Comparison of ENCODE assay signal across 9 cellular contexts in the genomic region with DNA sequence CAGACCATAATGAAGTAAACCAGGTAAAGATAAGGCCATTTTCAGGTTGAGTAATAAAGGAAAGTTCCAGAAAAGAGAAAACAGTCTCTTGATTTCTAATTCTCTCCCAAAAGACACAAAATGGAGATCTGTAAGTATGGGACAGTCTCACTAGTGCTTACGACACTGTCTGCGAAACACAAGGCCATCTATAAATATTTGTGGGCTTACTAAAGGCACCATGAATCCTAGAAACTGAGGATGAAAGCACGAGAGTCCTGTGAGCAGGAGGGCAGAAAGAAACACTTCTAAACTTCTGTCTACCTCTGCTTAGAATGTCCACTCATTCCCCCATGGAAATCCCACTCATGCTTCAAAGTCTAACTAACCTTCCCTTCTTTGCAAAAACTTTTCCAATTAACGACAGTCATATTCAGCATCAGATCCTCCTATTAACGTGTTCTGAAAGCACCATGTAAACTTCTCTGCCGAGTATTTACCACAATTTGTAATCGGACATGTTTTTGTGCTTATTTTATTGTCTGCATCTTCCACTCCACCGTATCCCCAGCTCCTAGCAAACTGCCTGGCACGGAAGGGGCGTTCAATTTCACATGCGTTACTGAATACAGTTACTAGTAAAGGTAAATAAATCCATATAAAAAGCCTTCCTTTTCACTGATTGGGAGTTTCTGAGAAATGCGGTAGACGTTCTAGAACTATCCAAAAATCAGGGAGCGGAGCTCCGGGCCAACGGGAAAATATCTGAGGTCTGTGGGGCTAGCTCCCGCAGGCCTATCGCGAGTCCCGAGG. TPM values are rescaled to one million over a fixed set of nuclear protein-coding genes. Genes with fewer than 3 reads are reported as not detected.
DNase-seq lines count a peak whose midpoint lies in the region; ATAC-seq, FAIRE-seq and TF ChIP-seq lines count a peak whose summit lies in the region.
"Had no signal": no experiment of that assay in that cellular context is flagged by ENCODE, and none has a peak within 500 bp of the region (broad histone marks: within the 10 kb centered on the region; RNA-seq: fewer than 3 reads in every experiment).

No MANE protein-coding gene starts in this region.

- in situ Hi-C loops in GM12878 (cut with MboI): no loop called here

- peaks cover 17% of the 10 kb centered on the region for H3K4me1 Mint-ChIP-seq in nephron progenitor cell

- intact Hi-C loops in GM12878 (cut with micrococcal nuclease; ENCODE audit: unreplicated experiment): no loop called here

- H3K36me3 ChIP-seq in GM12878 (ENCODE audit: control insufficient read depth in 2 of 2, insufficient read depth in 2 of 2, low read length in 1 of 2): 0 out of 4 replicates have a peak, but pooled peaks cover 0 to 4% of the 10 kb centered on the region in 2 experiments
- H3K36me3 ChIP-seq in lung (ENCODE audit: control insufficient read depth in 2 of 2, insufficient read depth in 2 of 2, low read length in 2 of 2): peaks cover 2 to 4% of the 10 kb centered on the region in 2 donors

- peak overlapping the region; percentile 80 for H3K9ac ChIP-seq in GM12878 (ENCODE audit: control insufficient read depth, insufficient read depth, low read length)

- peaks cover 14% of the 10 kb centered on the region for H3K79me2 ChIP-seq in GM12878 (ENCODE audit: control insufficient read depth, insufficient read depth, low read length)

- H3K27me3 Mint-ChIP-seq in nephron progenitor cell (ENCODE audit: low read depth, poor library complexity): peaks cover 13% of the 10 kb centered on the region
- H3K27me3 Mint-ChIP-seq: stimulated activated naive CD8-positive, alpha-beta T cell treated with anti-CD3 and anti-CD28 coated beads, Interleukin-15, amount 100 ng/mL, for 72 hours had no signal

- ATAC-seq in HG03280 (IDR thresholded peaks at IDR 0.05; ENCODE audit: unreplicated experiment) (peak; percentile 5), GM12878 (peak; percentile 1; the same call in 1 of the 3 replicates), lung (ENCODE audit: insufficient read depth, low FRiP score) (no peak), HG03025 (IDR thresholded peaks at IDR 0.05; ENCODE audit: low FRiP score, unreplicated experiment) (no peak), left lobe of liver (no peak)

- RAD21 ChIA-PET in GM12878 (lab: Charles Lee; ENCODE audit: unreplicated experiment): no interaction called here

- H3K4me2 ChIP-seq in GM12878 (ENCODE audit: control insufficient read depth, insufficient read depth): peak overlapping the region; percentile 35; the same call in 1 of the 2 replicates

- H3K4me3 ChIP-seq in GM12864 (ENCODE audit: low read depth, low read length): peak overlapping the region; percentile 86
- H3K4me3 ChIP-seq in GM12878: peak overlapping the region; percentile 77
- peak overlapping the region; percentile 66 for H3K4me3 ChIP-seq in lung

- TSS peak; percentile 89 for BruUV-seq in GM12878 (replicated peaks; lab: Mats Ljungman, UMichigan)

- H3K4me1 ChIP-seq in GM12878 (ENCODE audit: control insufficient read depth, insufficient read depth, low read length) (no peaks in the 10 kb centered on the region), lung (ENCODE audit: control insufficient read depth in 2 of 2, insufficient read depth in 2 of 2, low read length in 2 of 2) (no peaks in the 10 kb centered on the region)

- no peak for TF ChIP-seq CTCF in GM12864 (IDR thresholded peaks at IDR 0.05; ENCODE audit: low read depth, low read length, missing control alignments)
- no peak for TF ChIP-seq CTCF in GM12878 (IDR thresholded peaks at IDR 0.05 in 2 of 3, conservative IDR thresholded peaks at IDR 0.05 in 1 of 3; ENCODE audit: control insufficient read depth in 2 of 3, extremely low read depth in 1 of 3, insufficient read depth in 1 of 3, low read depth in 3 of 3, low read length in 3 of 3)
- TF ChIP-seq CTCF in lung (IDR thresholded peaks at IDR 0.05; ENCODE audit: control extremely low read depth, extremely low read depth): no peak
- no peak for TF ChIP-seq CTCF in nephron progenitor cell (IDR thresholded peaks at IDR 0.05)

- no peak for TF ChIP-seq RAD21 in GM12878 (IDR thresholded peaks at IDR 0.05; ENCODE audit: insufficient read depth, low read depth, low read length)

- H3K9me3 ChIP-seq in GM12878 (replicated peaks; ENCODE audit: control insufficient read depth, insufficient read depth, low read length) (no peaks in the 10 kb centered on the region; the same call in 2 of the 3 replicates), lung (ENCODE audit: control insufficient read depth in 2 of 2, insufficient read depth in 1 of 2, low read length in 1 of 2) (no peaks in the 10 kb centered on the region)

- TF ChIP-seq POLR2A in GM12878 (IDR thresholded peaks at IDR 0.05; ENCODE audit: low read depth, low read length): no peak

- DNase-seq in GM12864 (ENCODE audit: low read depth): no peak
- DNase-seq in GM12878 (ENCODE audit: low read depth, low spot score): no peak
- DNase-seq in lung (ENCODE audit: low spot score): no peak
- no peak for DNase-seq in activated CD4-positive, alpha-beta T cell treated with anti-CD3 and anti-CD28 coated beads, Interleukin-2, amount 50 U/mL, for 48 hours
- DNase-seq in left lobe of liver (ENCODE audit: low spot score): no peak
- DNase-seq in nephron progenitor cell: no peak

- no peaks in the 10 kb centered on the region for H4K20me1 ChIP-seq in GM12878 (ENCODE audit: control insufficient read depth, insufficient read depth)

- POLR2A ChIA-PET in GM12878 (lab: Charles Lee): no interaction called here

- no peaks in the 10 kb centered on the region for H3K27me3 ChIP-seq in GM12878 (replicated peaks in 1 of 2; ENCODE audit: control insufficient read depth in 2 of 2, insufficient read depth in 2 of 2, low read length in 1 of 2)
- no peaks in the 10 kb centered on the region for H3K27me3 ChIP-seq in lung (ENCODE audit: control insufficient read depth, insufficient read depth)

- no peaks in the 10 kb centered on the region for H3K9me3 Mint-ChIP-seq in nephron progenitor cell
- H3K9me3 Mint-ChIP-seq: stimulated activated naive CD8-positive, alpha-beta T cell treated with anti-CD3 and anti-CD28 coated beads, Interleukin-15, amount 100 ng/mL, for 72 hours had no signal

- SMC1A ChIA-PET in GM12878 (lab: Charles Lee; ENCODE audit: uncharacterized antibody, unreplicated experiment): interaction anchor here (1.1 kb wide), 2 partner anchors 16 to 83 kb away, joined by 3 read pairs; no protein-coding TSS in a partner anchor

- no peak overlapping the region for H3K4me3 Mint-ChIP-seq in nephron progenitor cell

- peak overlapping the region; percentile 77 for H2AFZ ChIP-seq in GM12878 (ENCODE audit: control insufficient read depth, low read depth, low read length)

- CTCF ChIA-PET in GM12878 (lab: Yijun Ruan, JAX): interaction anchor here (1.1 to 1.6 kb wide), 2 partner anchors 48 to 49 kb away, joined by 3 to 4 read pairs; no protein-coding TSS in a partner anchor

- no peak for TF ChIP-seq EP300 in GM12878 (IDR thresholded peaks at IDR 0.05; ENCODE audit: borderline replicate concordance in 1 of 2, control insufficient read depth in 1 of 2, low read depth in 2 of 2, low read length in 2 of 2)

- no peak overlapping the region for H3K27ac Mint-ChIP-seq in nephron progenitor cell
- H3K27ac Mint-ChIP-seq: stimulated activated naive CD8-positive, alpha-beta T cell treated with anti-CD3 and anti-CD28 coated beads, Interleukin-15, amount 100 ng/mL, for 72 hours had no signal

- peak overlapping the region; percentile 66 for H3K27ac ChIP-seq in GM12878 (ENCODE audit: control insufficient read depth, insufficient read depth)
- peak overlapping the region; percentile 87 to 96 for H3K27ac ChIP-seq in lung (ENCODE audit: low read depth in 1 of 2, low read length in 1 of 2)

- 31% methylated on average over 20 of the region's 20 CpGs for WGBS in GM12878 (ENCODE audit: insufficient coverage, insufficient replicate concordance, low lambda C conversion rate, missing lambda C conversion rate)
- 2 to 33% methylated on average over 20 of the region's 20 CpGs for WGBS in lung, 2 donors

- peaks cover 25% of the 10 kb centered on the region for H3K36me3 Mint-ChIP-seq in nephron progenitor cell (ENCODE audit: low read depth)

- no peak for FAIRE-seq in GM12878 (lab: Jason Lieb, UNC)

RNA-seq across cellular contexts. Expression of gene PSMD10, which starts 0.7 kb away (rescaled TPM):
- total RNA-seq in GM12878 (2013; cell fraction: nucleolus; rRNA removed): 16.3 and 17.1 TPM in 2 replicates
- total RNA-seq in GM12878 (2014; rRNA removed) (50.3 and 60.4 TPM in 2 replicates), GM12878 (2014; rRNA removed; fragmentation: Illumina TruSeq; extraction: Trizol) (49.0 and 50.5 TPM in 2 replicates), GM12878 (2021) (46.9 and 47.4 TPM in 2 replicates), lung (10 to 100 TPM; 40.2 to 55.9 TPM), left lobe of liver (12.2 TPM)
- polyA plus RNA-seq in GM12878 (2011; ENCODE audit: low read depth): 57.2 TPM
- polyA plus RNA-seq in GM12878 (2011; rRNA removed) (113 and 162 TPM in 2 replicates), GM12878 (2014; fragmentation: Illumina TruSeq; extraction: Trizol) (62.7 and 76.9 TPM in 2 replicates), GM12878 (2014; fragmentation: Nextera tagmentation; extraction: Ambion mirVana) (100 to 1,000 TPM in 1 of 2 experiments, 10 to 100 TPM in 1; 95.4 to 152 TPM), GM12878 (2014; rRNA removed) (37.2 and 47.2 TPM in 2 replicates), GM12878 (2016; fragmentation: Nextera tagmentation; extraction: Ambion mirVana) (100 to 1,000 TPM in 1 of 2 experiments, 10 to 100 TPM in 1; 88.0 to 101 TPM), lung (10 to 100 TPM; 30.9 to 45.9 TPM)
- polyA plus RNA-seq in GM12878 (2011; cell fraction: cytosol; rRNA removed): 64.6 and 64.9 TPM in 2 replicates
- polyA plus RNA-seq in GM12878 (2011; cell fraction: nucleus; rRNA removed): 33.6 and 38.0 TPM in 2 replicates
- 49.4 and 50.7 TPM in 2 replicates for polyA plus RNA-seq in GM12878 (2012)
- 32.3 and 50.2 TPM in 2 replicates for polyA minus RNA-seq in GM12878 (2011; rRNA and poly(A)+ RNA removed)
- polyA minus RNA-seq in GM12878 (2011; cell fraction: cytosol; rRNA and poly(A)+ RNA removed): 11.1 and 14.5 TPM in 2 replicates
- polyA minus RNA-seq in GM12878 (2011; cell fraction: nucleus; rRNA and poly(A)+ RNA removed): 6.2 and 7.8 TPM in 2 replicates

RNA-seq across cellular contexts. Expression of gene ATG4A, which starts 0.9 kb away (rescaled TPM):
- total RNA-seq in GM12878 (2013; cell fraction: nucleolus; rRNA removed): 4.0 and 4.8 TPM in 2 replicates
- 9.1 and 12.9 TPM in 2 replicates for total RNA-seq in GM12878 (2014; rRNA removed)
- 15.1 and 16.0 TPM in 2 replicates for total RNA-seq in GM12878 (2014; rRNA removed; fragmentation: Illumina TruSeq; extraction: Trizol)
- 10.8 and 10.9 TPM in 2 replicates for total RNA-seq in GM12878 (2021)
- polyA plus RNA-seq in GM12878 (2011; ENCODE audit: low read depth): 8.3 TPM
- polyA plus RNA-seq in GM12878 (2011; rRNA removed): 17.3 and 26.0 TPM in 2 replicates
- polyA plus RNA-seq in GM12878 (2011; cell fraction: cytosol; rRNA removed): 7.9 and 9.5 TPM in 2 replicates
- polyA plus RNA-seq in GM12878 (2011; cell fraction: nucleus; rRNA removed): 13.9 and 15.6 TPM in 2 replicates
- 7.8 and 8.3 TPM in 2 replicates for polyA plus RNA-seq in GM12878 (2012)
- 20.4 and 22.0 TPM in 2 replicates for polyA plus RNA-seq in GM12878 (2014; fragmentation: Illumina TruSeq; extraction: Trizol)
- polyA plus RNA-seq in GM12878 (2014; fragmentation: Nextera tagmentation; extraction: Ambion mirVana): 10 to 100 TPM; 14.7 to 15.0 TPM
- polyA plus RNA-seq in GM12878 (2014; rRNA removed): 10.6 and 10.7 TPM in 2 replicates
- 10 to 100 TPM; 16.2 to 16.8 TPM for polyA plus RNA-seq in GM12878 (2016; fragmentation: Nextera tagmentation; extraction: Ambion mirVana)
- 9.0 and 11.1 TPM in 2 replicates for polyA minus RNA-seq in GM12878 (2011; rRNA and poly(A)+ RNA removed)
- polyA minus RNA-seq in GM12878 (2011; cell fraction: cytosol; rRNA and poly(A)+ RNA removed): 2.8 and 3.1 TPM in 2 replicates
- 4.9 and 5.8 TPM in 2 replicates for polyA minus RNA-seq in GM12878 (2011; cell fraction: nucleus; rRNA and poly(A)+ RNA removed)
- total RNA-seq in lung: 10 to 100 TPM; 14.1 to 14.9 TPM
- 10 to 100 TPM; 12.5 to 14.1 TPM for polyA plus RNA-seq in lung
- total RNA-seq in left lobe of liver: 12.1 TPM

RNA-seq across cellular contexts. Expression of gene VSIG1, which starts 45.8 kb away (rescaled TPM):
- total RNA-seq in GM12878 (2013; cell fraction: nucleolus; rRNA removed): not detected in 2 replicates
- not detected in 2 replicates for total RNA-seq in GM12878 (2014; rRNA removed)
- total RNA-seq in GM12878 (2014; rRNA removed; fragmentation: Illumina TruSeq; extraction: Trizol): 0.05 TPM in 1 of 2 replicates, not detected in the other
- total RNA-seq in GM12878 (2021): not detected in 2 replicates
- polyA plus RNA-seq in GM12878 (2011; ENCODE audit: low read depth): not detected
- polyA plus RNA-seq in GM12878 (2011; rRNA removed): 0.03 and 0.04 TPM in 2 replicates
- not detected in 2 replicates for polyA plus RNA-seq in GM12878 (2011; cell fraction: cytosol; rRNA removed)
- polyA plus RNA-seq in GM12878 (2011; cell fraction: nucleus; rRNA removed): not detected in 2 replicates
- 0.04 TPM in 1 of 2 replicates, not detected in the other for polyA plus RNA-seq in GM12878 (2012)
- polyA plus RNA-seq in GM12878 (2014; fragmentation: Illumina TruSeq; extraction: Trizol): 0.06 TPM in 1 of 2 replicates, not detected in the other
- polyA plus RNA-seq in GM12878 (2014; fragmentation: Nextera tagmentation; extraction: Ambion mirVana): not detected
- 0.08 TPM in 1 of 2 replicates, not detected in the other for polyA plus RNA-seq in GM12878 (2014; rRNA removed)
- not detected for polyA plus RNA-seq in GM12878 (2016; fragmentation: Nextera tagmentation; extraction: Ambion mirVana)
- 0.15 TPM in 1 of 2 replicates, not detected in the other for polyA minus RNA-seq in GM12878 (2011; rRNA and poly(A)+ RNA removed)
- not detected in 2 replicates for polyA minus RNA-seq in GM12878 (2011; cell fraction: cytosol; rRNA and poly(A)+ RNA removed)
- not detected in 2 replicates for polyA minus RNA-seq in GM12878 (2011; cell fraction: nucleus; rRNA and poly(A)+ RNA removed)
- total RNA-seq in lung: 1 to 10 TPM in 1 of 2 donors, under 1 TPM in 1; 0.57 to 2.4 TPM
- polyA plus RNA-seq in lung: 1 to 10 TPM in 1 of 2 donors, under 1 TPM in 1; 0.94 to 4.3 TPM
- total RNA-seq in left lobe of liver: not detected

Comparison
In these comparisons a context has a peak if more than half of its experiments do, and no peak if none do; other contexts are left out.
1. ATAC-seq: peak in HG03280 (single experiment) and GM12878 (single experiment); none in lung (single experiment), HG03025 (single experiment) and left lobe of liver (single experiment).
2. Peak in every context shown above with its lines, with median percentiles within 50 percentile points of each other: H3K4me3 ChIP-seq.